Comparison of ENCODE assay signal across 1 cellular context in genomic region chr2:99559075-99559662, GRCh38.
A peak's percentile ranks its signal among the peaks of the same experiment; 100 is the strongest.
TF ChIP-seq lines count a peak whose summit lies in the region.

No MANE protein-coding gene starts in this region.

TF ChIP-seq in HepG2, 621 proteins besides CTCF, POLR2A, EP300 and RAD21 (continued from another document and continues in another):
- TF ChIP-seq HNF1B (CRISPR knock-in tag; IDR thresholded peaks at IDR 0.05) (no peak), SALL2 (CRISPR knock-in tag; IDR thresholded peaks at IDR 0.05) (no peak), SKI (IDR thresholded peaks at IDR 0.05; ENCODE audit: partially characterized antibody) (no peak), ZNF451 (CRISPR knock-in tag; IDR thresholded peaks at IDR 0.05) (no peak), ZSCAN29 (CRISPR knock-in tag; conservative IDR thresholded peaks at IDR 0.05) (no peak), ZNF282 (IDR thresholded peaks at IDR 0.05; ENCODE audit: partially characterized antibody) (no peak), ZNF674 (CRISPR knock-in tag; IDR thresholded peaks at IDR 0.05; ENCODE audit: low read depth) (no peak), ZNF660 (CRISPR knock-in tag; IDR thresholded peaks at IDR 0.05; ENCODE audit: borderline replicate concordance, low read depth) (no peak), ZZZ3 (CRISPR knock-in tag; IDR thresholded peaks at IDR 0.05; ENCODE audit: borderline replicate concordance) (no peak), ZNF142 (CRISPR knock-in tag; IDR thresholded peaks at IDR 0.05) (no peak), MZF1 (CRISPR knock-in tag; IDR thresholded peaks at IDR 0.05; ENCODE audit: borderline replicate concordance) (no peak), ZNF574 (CRISPR knock-in tag; IDR thresholded peaks at IDR 0.05) (peak; percentile 95), FOXP4 (CRISPR knock-in tag; IDR thresholded peaks at IDR 0.05) (no peak), SOX13 (IDR thresholded peaks at IDR 0.05) (no peak), SOX13 (CRISPR knock-in tag; conservative IDR thresholded peaks at IDR 0.05 in 1 of 2, IDR thresholded peaks at IDR 0.05 in 1 of 2) (no peak), ZNF720 (CRISPR knock-in tag; IDR thresholded peaks at IDR 0.05) (no peak), ZMYM4 (CRISPR knock-in tag; IDR thresholded peaks at IDR 0.05) (no peak), MIER2 (CRISPR knock-in tag; IDR thresholded peaks at IDR 0.05) (no peak), STAT6 (CRISPR knock-in tag; IDR thresholded peaks at IDR 0.05; ENCODE audit: borderline replicate concordance) (no peak), LRRFIP1 (CRISPR knock-in tag; conservative IDR thresholded peaks at IDR 0.05) (no peak), ZNF639 (CRISPR knock-in tag; conservative IDR thresholded peaks at IDR 0.05) (no peak), SETDB1 (CRISPR knock-in tag; IDR thresholded peaks at IDR 0.05; ENCODE audit: borderline replicate concordance) (no peak), MYPOP (CRISPR knock-in tag; IDR thresholded peaks at IDR 0.05) (no peak), ELF1 (CRISPR knock-in tag; IDR thresholded peaks at IDR 0.05) (peak; percentile 40), E2F5 (CRISPR knock-in tag; conservative IDR thresholded peaks at IDR 0.05) (no peak), TBL1XR1 (IDR thresholded peaks at IDR 0.05; ENCODE audit: borderline replicate concordance, low read length, partially characterized antibody) (no peak), MEF2D (CRISPR knock-in tag; IDR thresholded peaks at IDR 0.05) (no peak), YEATS2 (CRISPR knock-in tag; IDR thresholded peaks at IDR 0.05; ENCODE audit: borderline replicate concordance) (peak; percentile 34; the same call in 1 of the 2 replicates), ZNF224 (CRISPR knock-in tag; IDR thresholded peaks at IDR 0.05) (no peak), MNT (IDR thresholded peaks at IDR 0.05) (no peak), ZMYM2 (CRISPR knock-in tag; IDR thresholded peaks at IDR 0.05) (no peak), ZNF441 (CRISPR knock-in tag; IDR thresholded peaks at IDR 0.05; ENCODE audit: borderline replicate concordance) (no peak), ZNF614 (CRISPR knock-in tag; IDR thresholded peaks at IDR 0.05; ENCODE audit: borderline replicate concordance) (0 out of 2 replicates have a peak, but pooled peaks have one; percentile 40), FOXK1 (CRISPR knock-in tag; IDR thresholded peaks at IDR 0.05; ENCODE audit: borderline replicate concordance, low read depth) (0 out of 2 replicates have a peak, but pooled peaks have one; percentile 31)
